In genomic region chr3:6035626-6036025, GRCh38 we compare ENCODE assay signal across 18 cellular contexts.
DNase-seq lines count a peak whose midpoint lies in the region; ATAC-seq lines count a peak whose summit lies in the region.
"Had no signal": no experiment of that assay in that cellular context is flagged by ENCODE, and none has a peak within 500 bp of the region (broad histone marks: within the 10 kb centered on the region; RNA-seq: fewer than 3 reads in every experiment).

No MANE protein-coding gene starts in this region.

- WGBS in neuronal stem cell (ENCODE audit: extremely low coverage in 2 of 2, insufficient read length in 2 of 2, insufficient replicate concordance in 1 of 2), 2 donors: no CpG with 5 or more reads among the region's 6 CpGs

- no peak overlapping the region for H3K23ac ChIP-seq in neuronal stem cell (ENCODE audit: low read depth, low read length, poor library complexity)

- H3K36me3 Mint-ChIP-seq in activated naive CD4-positive, alpha-beta T cell treated with anti-CD3 and anti-CD28 coated beads, Interleukin-2, amount 10 ng/mL, durations not matched to agents 7 days and 5 days: no peaks in the 10 kb centered on the region
- H3K36me3 Mint-ChIP-seq: CD8-positive, alpha-beta T cell had no signal

- no peak overlapping the region for H3K9ac ChIP-seq in neuronal stem cell (ENCODE audit: low read depth, low read length, poor library complexity)
- H3K9ac ChIP-seq: BLaER1 had no signal

- no peaks in the 10 kb centered on the region for H3K36me3 ChIP-seq in neuronal stem cell (replicated peaks in 1 of 2; ENCODE audit: control insufficient read depth in 2 of 2, insufficient read depth in 2 of 2, low read length in 2 of 2)
- H3K36me3 ChIP-seq: BE2C, BLaER1 had no signal

- H3K27ac ChIP-seq in neuronal stem cell (replicated peaks; ENCODE audit: low read length): no peak overlapping the region
- H3K27ac ChIP-seq: 22Rv1, BLaER1 had no signal

- H3K4me3 ChIP-seq in neuronal stem cell (ENCODE audit: low read length in 2 of 2): no peak overlapping the region
- H3K4me3 ChIP-seq: BLaER1 had no signal

- no peak overlapping the region for H3K4me3 Mint-ChIP-seq in activated naive CD4-positive, alpha-beta T cell treated with anti-CD3 and anti-CD28 coated beads, Interleukin-2, amount 10 ng/mL, durations not matched to agents 7 days and 5 days
- H3K4me3 Mint-ChIP-seq: CD4-positive, alpha-beta T cell; CD8-positive, alpha-beta T cell had no signal

- H3K4me2 ChIP-seq in neuronal stem cell (ENCODE audit: insufficient read depth, low read length, poor library complexity, severe bottlenecking): no peak overlapping the region
- H3K4me2 ChIP-seq: BLaER1 had no signal

- no peak overlapping the region for H2BK120ac ChIP-seq in neuronal stem cell (ENCODE audit: low read depth, low read length)

- intact Hi-C loops in posterior vena cava (cut with DNase I): no loop called here

- no peaks in the 10 kb centered on the region for H3K4me1 Mint-ChIP-seq in activated naive CD4-positive, alpha-beta T cell treated with anti-CD3 and anti-CD28 coated beads, Interleukin-2, amount 10 ng/mL, durations not matched to agents 7 days and 5 days

- no peak overlapping the region for H2AK5ac ChIP-seq in neuronal stem cell (ENCODE audit: low read depth, low read length)

- H2BK5ac ChIP-seq in neuronal stem cell (ENCODE audit: low read length): no peak overlapping the region

- no peak for ATAC-seq in GM21717 (IDR thresholded peaks at IDR 0.05; ENCODE audit: unreplicated experiment)
- ATAC-seq: CD8-positive, alpha-beta T cell had no signal

- no peak overlapping the region for H2BK15ac ChIP-seq in neuronal stem cell (ENCODE audit: low read length)

- peak overlapping the region; percentile 24 for H2AFZ ChIP-seq in neuronal stem cell (ENCODE audit: low read length)

- H2BK12ac ChIP-seq in neuronal stem cell (ENCODE audit: low read length): no peak overlapping the region

- H3K18ac ChIP-seq in neuronal stem cell (ENCODE audit: low read length): no peak overlapping the region

- H3K4me1 ChIP-seq in neuronal stem cell (ENCODE audit: control insufficient read depth in 2 of 2, insufficient read depth in 1 of 2, low read depth in 1 of 2, low read length in 2 of 2): no peaks in the 10 kb centered on the region
- H3K4me1 ChIP-seq: BE2C, BLaER1, Caco-2 had no signal

- H3K79me1 ChIP-seq in neuronal stem cell (ENCODE audit: low read depth, low read length): no peaks in the 10 kb centered on the region

- H3K14ac ChIP-seq in neuronal stem cell (ENCODE audit: low read length): no peak overlapping the region

- no peak overlapping the region for H3K27ac Mint-ChIP-seq in activated naive CD4-positive, alpha-beta T cell treated with anti-CD3 and anti-CD28 coated beads, Interleukin-2, amount 10 ng/mL, durations not matched to agents 7 days and 5 days
- H3K27ac Mint-ChIP-seq: CD4-positive, alpha-beta T cell; CD8-positive, alpha-beta T cell had no signal

- H3K27me3 Mint-ChIP-seq in activated naive CD4-positive, alpha-beta T cell treated with anti-CD3 and anti-CD28 coated beads, Interleukin-2, amount 10 ng/mL, durations not matched to agents 7 days and 5 days: no peaks in the 10 kb centered on the region
- H3K27me3 Mint-ChIP-seq: CD4-positive, alpha-beta T cell had no signal

- peaks cover 17% of the 10 kb centered on the region for H3K9me3 Mint-ChIP-seq in activated naive CD4-positive, alpha-beta T cell treated with anti-CD3 and anti-CD28 coated beads, Interleukin-2, amount 10 ng/mL, durations not matched to agents 7 days and 5 days

- H4K8ac ChIP-seq in neuronal stem cell (ENCODE audit: low read depth, low read length): no peak overlapping the region

- H4K91ac ChIP-seq in neuronal stem cell (ENCODE audit: low read depth, low read length, poor library complexity): no peak overlapping the region

- CTCF ChIA-PET in activated naive CD4-positive, alpha-beta T cell treated with anti-CD3 and anti-CD28 coated beads, Interleukin-2, amount 10 ng/mL, durations not matched to agents 7 days and 5 days (lab: Charles Lee): no interaction called here

- H3K4ac ChIP-seq in neuronal stem cell (ENCODE audit: low read length): no peak overlapping the region

- DNase-seq in activated naive CD4-positive, alpha-beta T cell treated with anti-CD3 and anti-CD28 coated beads, Interleukin-2, amount 10 ng/mL, durations not matched to agents 7 days and 5 days: peak; percentile 18
- DNase-seq in activated naive CD4-positive, alpha-beta T cell treated with anti-CD3 and anti-CD28 coated beads, Interleukin-2, amount 50 U/mL, for 16 hours: no peak
- no peak for DNase-seq in neuronal stem cell (ENCODE audit: low spot score)
- peak; percentile 72 for DNase-seq in posterior vena cava (ENCODE audit: low spot score)
- no peak for DNase-seq in RKO (ENCODE audit: low spot score)
- no peak for DNase-seq in 8988T
- DNase-seq: ACHN; BE2C; C1 segment of cervical spinal cord; Caco-2; Calu3; CD4-positive, alpha-beta T cell; CD8-positive, alpha-beta T cell; DMS79 treated with DMSO at 0.1 percent for 48 hours; GF-D8 had no signal

- no peaks in the 10 kb centered on the region for H3K9me3 ChIP-seq in neuronal stem cell (replicated peaks in 1 of 2; ENCODE audit: control insufficient read depth in 2 of 2, insufficient read depth in 1 of 2, low read depth in 1 of 2, low read length in 2 of 2)
- H3K9me3 ChIP-seq: BE2C, Caco-2 had no signal

- H3K27me3 ChIP-seq in neuronal stem cell (ENCODE audit: control insufficient read depth in 3 of 3, insufficient read depth in 3 of 3, low read depth in 1 of 3, low read length in 3 of 3): no peaks in the 10 kb centered on the region
- H3K27me3 ChIP-seq: BE2C, BLaER1 had no signal

Comparison
In these comparisons a context has a peak if more than half of its experiments do, and no peak if none do; other contexts are left out.
1. DNase-seq: peak in activated naive CD4-positive, alpha-beta T cell treated with anti-CD3 and anti-CD28 coated beads, Interleukin-2, amount 10 ng/mL, durations not matched to agents 7 days and 5 days (single experiment) and posterior vena cava (single experiment); none in activated naive CD4-positive, alpha-beta T cell treated with anti-CD3 and anti-CD28 coated beads, Interleukin-2, amount 50 U/mL, for 16 hours (single experiment), neuronal stem cell (single experiment), RKO (single experiment) and 8988T (single experiment).